8 cellular contexts compared by ENCODE assay signal in genomic region chr3:183591881-183592521, GRCh38. TPM values are rescaled to one million over a fixed set of nuclear protein-coding genes. Genes with fewer than 3 reads are reported as not detected.
DNase-seq lines count a peak whose midpoint lies in the region; ATAC-seq lines count a peak whose summit lies in the region.

No MANE protein-coding gene starts in this region.

- ATAC-seq in GM18868 (IDR thresholded peaks at IDR 0.05; ENCODE audit: unreplicated experiment): peak; percentile 94
- peak; percentile 88 for ATAC-seq in HG02973 (IDR thresholded peaks at IDR 0.05; ENCODE audit: unreplicated experiment)

- DNase-seq in AML-193 (lab: John Stamatoyannopoulos, UW) (peak; percentile 35 to 46), RPMI8226 (peak; percentile 59), iPS-NIHi11 (ENCODE audit: low spot score) (peak; percentile 45), NCI-H2227 (lab: John Stamatoyannopoulos, UW; ENCODE audit: unreplicated experiment) (no peak), 8988T (no peak), A172 (ENCODE audit: low spot score) (no peak)

RNA-seq across cellular contexts. Expression of gene KLHL6, which starts 36.5 kb away (rescaled TPM):
- total RNA-seq in A172 (2014; rRNA removed; shearing (Covaris generic)): not detected in 2 replicates

RNA-seq across cellular contexts. Expression of gene KLHL24, which starts 43.4 kb away (rescaled TPM):
- total RNA-seq in A172 (2014; rRNA removed; shearing (Covaris generic)): 41.2 and 41.3 TPM in 2 replicates

Comparison
In these comparisons a context has a peak if more than half of its experiments do, and no peak if none do; other contexts are left out.
1. DNase-seq: peak in AML-193 (2 of 2), RPMI8226 (single experiment) and iPS-NIHi11 (single experiment); none in NCI-H2227 (single experiment), 8988T (single experiment) and A172 (single experiment).